20 cellular contexts compared by ENCODE assay signal in the genomic region with DNA sequence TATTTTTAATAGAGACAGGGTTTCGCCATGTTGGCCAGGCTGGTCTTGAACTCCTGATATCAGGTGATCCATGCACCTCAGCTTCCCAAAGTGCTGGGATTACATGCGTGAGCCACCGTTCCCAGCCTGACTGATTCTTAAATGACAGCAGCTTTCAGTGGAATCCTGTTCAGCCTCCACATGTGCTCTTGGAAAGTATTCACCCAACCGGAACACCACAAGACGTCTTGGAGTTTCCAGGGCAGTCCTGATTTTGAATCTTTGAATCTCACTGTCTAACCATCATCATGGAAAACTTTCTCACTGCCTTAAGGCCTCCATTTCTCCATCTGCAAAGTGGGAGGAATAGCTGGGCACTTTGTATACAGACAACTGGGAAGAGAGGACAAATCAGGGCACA.
"Had no signal": no experiment of that assay in that cellular context is flagged by ENCODE, and none has a peak within 500 bp of the region (broad histone marks: within the 10 kb centered on the region; RNA-seq: fewer than 3 reads in every experiment).

No MANE protein-coding gene starts in this region.

- H3K36me3 Mint-ChIP-seq: activated naive CD4-positive, alpha-beta T cell treated with anti-CD3 and anti-CD28 coated beads, Interleukin-2, amount 50 U/mL, for 24 hours; brain; memory B cell; stimulated activated memory B cell treated with anti-CD40 and anti-IgM and Interleukin-4, amounts not matched to agents 10 μg/mL and 1 μg/mL and 100 μg/mL, for 72 hours had no signal

- H3K27ac Mint-ChIP-seq: activated naive CD4-positive, alpha-beta T cell treated with anti-CD3 and anti-CD28 coated beads, Interleukin-2, amount 50 U/mL, for 24 hours; brain; memory B cell; nephron; stimulated activated memory B cell treated with anti-CD40 and anti-IgM and Interleukin-4, amounts not matched to agents 10 μg/mL and 1 μg/mL and 100 μg/mL, for 72 hours had no signal

- H3K27ac ChIP-seq: esophagus squamous epithelium, SK-N-MC, tibial nerve, uterus had no signal

- H3K36me3 ChIP-seq: esophagus squamous epithelium, tibial nerve, uterus had no signal

- FAIRE-seq: endothelial cell of umbilical vein had no signal

- H3K27me3 Mint-ChIP-seq: activated naive CD4-positive, alpha-beta T cell treated with anti-CD3 and anti-CD28 coated beads, Interleukin-2, amount 50 U/mL, for 24 hours; memory B cell; stimulated activated memory B cell treated with anti-CD40 and anti-IgM and Interleukin-4, amounts not matched to agents 10 μg/mL and 1 μg/mL and 100 μg/mL, for 72 hours had no signal

- ATAC-seq: left ventricle myocardium superior; mucosa of descending colon; stimulated activated memory B cell treated with anti-CD40 and anti-IgM and Interleukin-4, amounts not matched to agents 10 μg/mL and 1 μg/mL and 100 μg/mL, for 72 hours had no signal

- H3K27me3 ChIP-seq: esophagus squamous epithelium, tibial nerve, uterus had no signal

- H3K4me3 ChIP-seq: esophagus squamous epithelium, mucosa of descending colon, SK-N-MC, tibial nerve, uterus had no signal

- H3K4me1 ChIP-seq: tibial nerve, uterus had no signal

- H3K9me3 ChIP-seq: esophagus squamous epithelium, mucosa of descending colon, tibial nerve, uterus had no signal

- H3K4me3 Mint-ChIP-seq: activated naive CD4-positive, alpha-beta T cell treated with anti-CD3 and anti-CD28 coated beads, Interleukin-2, amount 50 U/mL, for 24 hours; brain; memory B cell; nephron; stimulated activated memory B cell treated with anti-CD40 and anti-IgM and Interleukin-4, amounts not matched to agents 10 μg/mL and 1 μg/mL and 100 μg/mL, for 72 hours had no signal

- H3K9me3 Mint-ChIP-seq: activated naive CD4-positive, alpha-beta T cell treated with anti-CD3 and anti-CD28 coated beads, Interleukin-2, amount 50 U/mL, for 24 hours; memory B cell; nephron; stimulated activated memory B cell treated with anti-CD40 and anti-IgM and Interleukin-4, amounts not matched to agents 10 μg/mL and 1 μg/mL and 100 μg/mL, for 72 hours had no signal

- DNase-seq: activated CD4-positive, CD25-positive, alpha-beta regulatory T cell; activated CD8-positive, alpha-beta memory T cell treated with anti-CD3 and anti-CD28 coated beads, Interleukin-2, amount 50 U/mL, for 48 hours; amniotic stem cell; cortex of kidney; effector CD4-positive, alpha-beta T cell; esophagus squamous epithelium; hypothalamus; left ventricle myocardium superior; mucosa of descending colon; nucleus accumbens; posterior cingulate gyrus; uterus had no signal

- H3K4me1 Mint-ChIP-seq: brain, nephron had no signal
